2 cellular contexts compared by ENCODE assay signal in the genomic region with DNA sequence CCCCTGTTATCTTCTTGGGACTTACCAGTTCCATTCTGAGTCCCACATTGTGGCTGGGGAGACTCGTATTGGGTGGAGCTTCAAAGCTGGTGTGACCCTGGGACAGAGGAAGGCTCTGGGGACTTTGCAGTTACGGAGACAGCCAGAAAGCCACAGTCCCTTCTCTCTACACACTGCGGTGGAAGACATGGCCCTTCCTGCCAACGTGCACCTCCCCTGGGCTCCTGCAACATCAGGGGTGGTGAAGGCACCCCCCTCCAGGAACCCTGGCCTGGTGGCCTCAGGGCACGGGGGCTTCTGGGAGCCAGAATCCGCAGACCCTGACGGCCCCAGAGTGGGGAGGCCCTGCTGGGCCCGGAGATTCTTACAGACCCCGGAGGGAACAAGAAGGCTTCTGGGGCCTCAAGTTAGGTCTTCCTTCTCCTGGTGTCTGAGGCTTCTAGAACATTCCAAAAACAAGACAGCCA.
TF ChIP-seq lines count a peak whose summit lies in the region.

No MANE protein-coding gene starts in this region.

TF ChIP-seq in GM23338, 12 proteins besides CTCF, POLR2A, EP300 and RAD21:
- TF ChIP-seq EZH2phosphoT487 (IDR thresholded peaks at IDR 0.05; ENCODE audit: unreplicated experiment) (no peak), POLR2AphosphoS5 (IDR thresholded peaks at IDR 0.05; ENCODE audit: low read depth) (no peak), EZH2 (IDR thresholded peaks at IDR 0.05; ENCODE audit: low read depth, unreplicated experiment) (no peak), CREB1 (CRISPR knock-in tag; IDR thresholded peaks at IDR 0.05; ENCODE audit: low read depth) (no peak), ZNF114 (CRISPR knock-in tag; IDR thresholded peaks at IDR 0.05) (no peak), JUNB (IDR thresholded peaks at IDR 0.05; ENCODE audit: unreplicated experiment) (no peak)

TF ChIP-seq in H1, 55 proteins besides CTCF, POLR2A, EP300 and RAD21:
- TF ChIP-seq CHD1 (IDR thresholded peaks at IDR 0.05; ENCODE audit: low read depth, low read length): no peak
TF ChIP-seq in H1: peak in this region for 0.
